In the genomic region with DNA sequence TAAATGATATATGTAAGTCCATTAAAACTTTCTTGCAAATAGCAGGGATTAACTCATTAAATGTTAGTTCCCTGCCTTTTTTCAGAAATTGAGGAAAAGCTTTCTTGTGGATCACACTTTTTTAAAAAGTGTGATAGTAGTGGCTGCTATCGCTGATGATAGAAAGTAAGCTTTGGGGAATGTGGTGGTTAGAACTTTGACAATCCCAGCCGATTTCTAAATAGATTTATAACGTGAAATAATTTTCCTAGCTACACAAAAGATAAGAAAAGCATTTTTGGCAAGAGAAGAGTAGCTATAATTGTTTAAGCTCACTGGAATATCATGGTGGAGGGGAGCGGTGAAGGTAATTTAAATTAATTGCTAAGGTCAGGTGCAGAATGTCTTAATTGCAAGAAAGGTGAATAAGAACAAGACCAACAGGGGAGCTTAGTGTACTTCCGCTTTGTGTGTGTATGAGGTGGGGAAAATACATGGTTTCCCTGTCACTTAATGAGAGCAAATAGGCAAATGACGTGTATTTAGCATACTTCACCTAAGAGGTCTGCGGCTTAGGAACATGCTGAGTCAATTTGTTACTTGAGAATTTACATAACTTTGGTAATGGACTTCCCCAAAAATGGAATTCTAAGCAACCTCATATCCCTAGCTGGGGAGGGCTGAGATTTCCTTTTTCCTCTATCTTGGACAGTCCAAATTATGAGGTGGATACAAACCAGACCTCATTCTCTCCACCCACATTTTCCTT, we compare ENCODE assay signal across 10 cellular contexts. TPM values are rescaled to one million over a fixed set of nuclear protein-coding genes. Genes with fewer than 3 reads are reported as not detected.
DNase-seq lines count a peak whose midpoint lies in the region; ATAC-seq and TF ChIP-seq lines count a peak whose summit lies in the region.
"Had no signal": no experiment of that assay in that cellular context is flagged by ENCODE, and none has a peak within 500 bp of the region (broad histone marks: within the 10 kb centered on the region; RNA-seq: fewer than 3 reads in every experiment).

No MANE protein-coding gene starts in this region.

- no peaks in the 10 kb centered on the region for H3K9me3 ChIP-seq in tibial artery

- no peaks in the 10 kb centered on the region for H3K4me1 ChIP-seq in tibial artery

- H3K27ac ChIP-seq in tibial artery = no peak overlapping the region
- H3K27ac ChIP-seq: epithelial cell of prostate had no signal

- peak overlapping the region; percentile 55 for H3K27ac Mint-ChIP-seq in activated T-cell treated with anti-CD3 and anti-CD28 coated beads, Interleukin-2, amount 50 U/mL, for 24 hours

- peak; percentile 72 for ATAC-seq in HG02623 (IDR thresholded peaks at IDR 0.05; ENCODE audit: unreplicated experiment)
- peak; percentile 54 for ATAC-seq in omental fat pad (ENCODE audit: low FRiP score)

- no peaks in the 10 kb centered on the region for H3K36me3 ChIP-seq in tibial artery

- H3K9me3 Mint-ChIP-seq in activated T-cell treated with anti-CD3 and anti-CD28 coated beads, Interleukin-2, amount 50 U/mL, for 24 hours = peaks cover 3% of the 10 kb centered on the region

- no peaks in the 10 kb centered on the region for H3K27me3 ChIP-seq in tibial artery

- no peaks in the 10 kb centered on the region for H3K36me3 Mint-ChIP-seq in activated T-cell treated with anti-CD3 and anti-CD28 coated beads, Interleukin-2, amount 50 U/mL, for 24 hours (ENCODE audit: low read depth)

- H3K4me3 Mint-ChIP-seq in activated T-cell treated with anti-CD3 and anti-CD28 coated beads, Interleukin-2, amount 50 U/mL, for 24 hours = no peak overlapping the region

- DNase-seq in activated T-cell treated with anti-CD3 and anti-CD28 coated beads, Interleukin-2, amount 50 U/mL, for 24 hours = no peak
- DNase-seq in activated T-cell treated with anti-CD3 and anti-CD28 coated beads, Interleukin-2, amount 50 U/mL, for 1 hour = no peak
- DNase-seq in NCI-H1417 (lab: John Stamatoyannopoulos, UW) (peak in 2 of 3 experiments; percentile 20 to 77), omental fat pad (ENCODE audit: low spot score) (no peak), tibial artery (no peak), EL (no peak), T1000 (lab: John Stamatoyannopoulos, UW) (no peak)
- DNase-seq: SHP77 had no signal

- intact Hi-C loops in tibial artery (cut with DNase I; ENCODE audit: low total_unique reads) = no loop called here

- H3K4me1 Mint-ChIP-seq in activated T-cell treated with anti-CD3 and anti-CD28 coated beads, Interleukin-2, amount 50 U/mL, for 24 hours (ENCODE audit: low read depth) = peaks cover 53% of the 10 kb centered on the region

- peaks cover 2% of the 10 kb centered on the region for H3K27me3 Mint-ChIP-seq in activated T-cell treated with anti-CD3 and anti-CD28 coated beads, Interleukin-2, amount 50 U/mL, for 24 hours

- no peak overlapping the region for H3K4me3 ChIP-seq in tibial artery

- no peak for TF ChIP-seq CTCF in omental fat pad (IDR thresholded peaks at IDR 0.05)
- TF ChIP-seq CTCF in tibial artery (IDR thresholded peaks at IDR 0.05) = no peak

RNA-seq across cellular contexts. Expression of a gene that starts 11.7 kb away (rescaled TPM):
- not detected for total RNA-seq in omental fat pad

Comparison
In these comparisons a context has a peak if more than half of its experiments do, and no peak if none do; other contexts are left out.
1. DNase-seq: peak in NCI-H1417 (2 of 3); none in activated T-cell treated with anti-CD3 and anti-CD28 coated beads, Interleukin-2, amount 50 U/mL, for 24 hours (single experiment), activated T-cell treated with anti-CD3 and anti-CD28 coated beads, Interleukin-2, amount 50 U/mL, for 1 hour (single experiment), omental fat pad (single experiment), tibial artery (0 of 2), EL (single experiment) and T1000 (single experiment).